In genomic region chr14:39107624-39108023, GRCh38 we compare ENCODE assay signal across 9 cellular contexts. TPM values are rescaled to one million over a fixed set of nuclear protein-coding genes. Genes with fewer than 3 reads are reported as not detected.
DNase-seq lines count a peak whose midpoint lies in the region; ATAC-seq and TF ChIP-seq lines count a peak whose summit lies in the region.
"Had no signal": no experiment of that assay in that cellular context is flagged by ENCODE, and none has a peak within 500 bp of the region (broad histone marks: within the 10 kb centered on the region; RNA-seq: fewer than 3 reads in every experiment).

No MANE protein-coding gene starts in this region.

- BruUV-seq in IMR-90 (replicated peaks; lab: Mats Ljungman, UMichigan) = no TSS peak

- no peaks in the 10 kb centered on the region for H3K9me3 Mint-ChIP-seq in activated naive CD4-positive, alpha-beta T cell treated with anti-CD3 and anti-CD28 coated beads, Interleukin-2, amount 10 ng/mL, durations not matched to agents 7 days and 5 days

- H3K4me3 ChIP-seq in heart right ventricle (no peak overlapping the region), right atrium auricular region (no peak overlapping the region), IMR-90 (ENCODE audit: insufficient read depth, low read depth, low read length) (no peak overlapping the region)

- H3K23ac ChIP-seq in IMR-90 (ENCODE audit: low read depth, low read length) = no peak overlapping the region

- H3K4me1 Mint-ChIP-seq in activated naive CD4-positive, alpha-beta T cell treated with anti-CD3 and anti-CD28 coated beads, Interleukin-2, amount 10 ng/mL, durations not matched to agents 7 days and 5 days = peaks cover 33% of the 10 kb centered on the region

- H3K36me3 ChIP-seq in heart right ventricle = no peaks in the 10 kb centered on the region
- no peaks in the 10 kb centered on the region for H3K36me3 ChIP-seq in right atrium auricular region
- no peaks in the 10 kb centered on the region for H3K36me3 ChIP-seq in IMR-90 (ENCODE audit: control insufficient read depth, insufficient read depth, low read length)

- DNase-seq in heart right ventricle = no peak
- DNase-seq in right atrium auricular region (ENCODE audit: low spot score) = no peak
- DNase-seq in IMR-90 = peak; percentile 55
- peak; percentile 45 to 60 for DNase-seq in SHP77 (lab: John Stamatoyannopoulos, UW)
- peak; percentile 47 for DNase-seq in germinal center (ENCODE audit: low spot score)
- DNase-seq in activated naive CD4-positive, alpha-beta T cell treated with anti-CD3 and anti-CD28 coated beads, Interleukin-2, amount 10 ng/mL, durations not matched to agents 7 days and 5 days = no peak

- H3K4me3 Mint-ChIP-seq in activated naive CD4-positive, alpha-beta T cell treated with anti-CD3 and anti-CD28 coated beads, Interleukin-2, amount 10 ng/mL, durations not matched to agents 7 days and 5 days = no peak overlapping the region
- H3K4me3 Mint-ChIP-seq: activated naive CD8-positive, alpha-beta T cell had no signal

- H3K4me2 ChIP-seq in IMR-90 (ENCODE audit: low read depth, low read length) = no peak overlapping the region

- no peaks in the 10 kb centered on the region for H3K9me1 ChIP-seq in IMR-90 (ENCODE audit: insufficient read depth, low read length)

- H2BK5ac ChIP-seq in IMR-90 (ENCODE audit: low read depth, low read length, poor library complexity, severe bottlenecking) = no peak overlapping the region

- TF ChIP-seq RAD21 in IMR-90 (IDR thresholded peaks at IDR 0.05; ENCODE audit: low read length) = peak; percentile 55

- no peak for ATAC-seq in heart right ventricle
- no peak for ATAC-seq in IMR-90 (ENCODE audit: low read depth)
- no peak for ATAC-seq in HG03521 (IDR thresholded peaks at IDR 0.05; ENCODE audit: unreplicated experiment)
- ATAC-seq in HG03135 (IDR thresholded peaks at IDR 0.05; ENCODE audit: unreplicated experiment) = no peak

- H2BK15ac ChIP-seq in IMR-90 (ENCODE audit: low read depth, low read length) = no peak overlapping the region

- no peak overlapping the region for H2AK5ac ChIP-seq in IMR-90 (ENCODE audit: low read depth, low read length)

- CTCF ChIA-PET in IMR-90 (lab: Yijun Ruan, JAX) = interaction anchor here (1.4 kb wide), 1 partner anchor 10 kb away, joined by 4 read pairs; no protein-coding TSS in a partner anchor
- CTCF ChIA-PET in activated naive CD4-positive, alpha-beta T cell treated with anti-CD3 and anti-CD28 coated beads, Interleukin-2, amount 10 ng/mL, durations not matched to agents 7 days and 5 days (lab: Charles Lee) = interaction anchor here (0.7 kb wide), 1 partner anchor 261 kb away, joined by 4 read pairs; no protein-coding TSS in a partner anchor

- H3K4me1 ChIP-seq in heart right ventricle = peaks cover 2 to 12% (median 10%) of the 10 kb centered on the region in 9 donors
- peaks cover 0 to 14% of the 10 kb centered on the region in 2 donors for H3K4me1 ChIP-seq in right atrium auricular region
- H3K4me1 ChIP-seq in IMR-90 (ENCODE audit: control insufficient read depth, insufficient read depth, low read length) = no peaks in the 10 kb centered on the region

- peak in 7 of 9 donors; percentile 14 to 54 (median 40) for TF ChIP-seq CTCF in heart right ventricle (IDR thresholded peaks at IDR 0.05)
- TF ChIP-seq CTCF in right atrium auricular region (IDR thresholded peaks at IDR 0.05) = peak in 1 of 2 donors; percentile 46
- TF ChIP-seq CTCF in IMR-90 (conservative IDR thresholded peaks at IDR 0.05; ENCODE audit: low read depth, low read length) = peak; percentile 56

- dilution Hi-C loops in IMR-90 (cut with HindIII; ENCODE audit: low sequenced_read_pairs, unreplicated experiment) = no loop called here

- peaks cover 6% of the 10 kb centered on the region for H3K27me3 Mint-ChIP-seq in activated naive CD4-positive, alpha-beta T cell treated with anti-CD3 and anti-CD28 coated beads, Interleukin-2, amount 10 ng/mL, durations not matched to agents 7 days and 5 days
- H3K27me3 Mint-ChIP-seq: activated naive CD8-positive, alpha-beta T cell had no signal

- H3K14ac ChIP-seq in IMR-90 (replicated peaks; ENCODE audit: low read depth, low read length) = no peak overlapping the region

- H4K5ac ChIP-seq in IMR-90 (ENCODE audit: low read depth, low read length) = no peak overlapping the region

- H3K27ac ChIP-seq in heart right ventricle (no peak overlapping the region), right atrium auricular region (no peak overlapping the region), IMR-90 (ENCODE audit: insufficient read depth, low read length) (no peak overlapping the region)

- no peak overlapping the region for H3K9ac ChIP-seq in IMR-90 (ENCODE audit: low read depth, low read length)

- no peak overlapping the region for H3K18ac ChIP-seq in IMR-90 (ENCODE audit: low read depth, low read length)

- POLR2A ChIA-PET in IMR-90 (lab: Charles Lee; ENCODE audit: unreplicated experiment) = interaction anchor here (0.6 kb wide), 1 partner anchor 16 kb away, joined by 3 read pairs; no protein-coding TSS in a partner anchor

- no peak overlapping the region for H2BK120ac ChIP-seq in IMR-90 (ENCODE audit: low read depth, low read length)

- no peak overlapping the region for H2AK9ac ChIP-seq in IMR-90 (replicated peaks; ENCODE audit: low read depth, low read length, poor library complexity)

- no peak overlapping the region for H2AFZ ChIP-seq in IMR-90 (replicated peaks; ENCODE audit: low read length, poor library complexity)

- WGBS in heart right ventricle, 2 donors = 93 to 97% methylated on average over 1 of the region's 1 CpG
- WGBS in IMR-90 (ENCODE audit: extremely low coverage in 2 of 2, insufficient read length in 1 of 2), 2 experiments = no CpG with 5 or more reads among the region's 1 CpG

- no peak overlapping the region for H4K91ac ChIP-seq in IMR-90 (ENCODE audit: insufficient read depth, low read depth, low read length)

- H3K9me3 ChIP-seq in heart right ventricle (no peaks in the 10 kb centered on the region), right atrium auricular region (no peaks in the 10 kb centered on the region), IMR-90 (ENCODE audit: control insufficient read depth, insufficient read depth, low read length) (no peaks in the 10 kb centered on the region)

- no peak for TF ChIP-seq POLR2A in IMR-90 (IDR thresholded peaks at IDR 0.05; ENCODE audit: low read depth, low read length)

- intact Hi-C loops in heart right ventricle (cut with DNase I) (loop anchor here in 5 of 10 donors (5.0 to 10.0 kb wide), 5 partner anchors 67 to 815 kb away; partner anchors contain the start of genes PNN (in 2 of the 5) and TRAPPC6B (in 2 of the 5)), IMR-90 (cut with micrococcal nuclease) (loop anchor here (1.0 to 10.0 kb wide), 3 partner anchors 157 to 324 kb away; no protein-coding TSS in a partner anchor)

- peaks cover 6% of the 10 kb centered on the region for H3K36me3 Mint-ChIP-seq in activated naive CD4-positive, alpha-beta T cell treated with anti-CD3 and anti-CD28 coated beads, Interleukin-2, amount 10 ng/mL, durations not matched to agents 7 days and 5 days
- H3K36me3 Mint-ChIP-seq: activated naive CD8-positive, alpha-beta T cell had no signal

- H3K4ac ChIP-seq in IMR-90 (ENCODE audit: low read depth, low read length) = no peak overlapping the region

- H4K20me1 ChIP-seq in IMR-90 (ENCODE audit: insufficient read depth, low read length) = peaks cover 2% of the 10 kb centered on the region; the same call in 1 of the 2 replicates

- no peaks in the 10 kb centered on the region for H3K27me3 ChIP-seq in heart right ventricle
- H3K27me3 ChIP-seq in right atrium auricular region = no peaks in the 10 kb centered on the region
- no peaks in the 10 kb centered on the region for H3K27me3 ChIP-seq in IMR-90 (ENCODE audit: control insufficient read depth, insufficient read depth, low read length)

- H4K8ac ChIP-seq in IMR-90 (ENCODE audit: low read depth in 2 of 2, low read length in 2 of 2) = no peak overlapping the region

- no peak overlapping the region for H3K27ac Mint-ChIP-seq in activated naive CD4-positive, alpha-beta T cell treated with anti-CD3 and anti-CD28 coated beads, Interleukin-2, amount 10 ng/mL, durations not matched to agents 7 days and 5 days
- H3K27ac Mint-ChIP-seq: activated naive CD8-positive, alpha-beta T cell had no signal

- H3K56ac ChIP-seq in IMR-90 (ENCODE audit: extremely low read depth, insufficient read depth, low read length) = no peak overlapping the region

- no peak overlapping the region for H2BK20ac ChIP-seq in IMR-90 (ENCODE audit: low read depth, low read length)

- in situ Hi-C loops in IMR-90 (cut with MboI; ENCODE audit: low sequenced_read_pairs) = no loop called here

- peaks cover 6 to 15% of the 10 kb centered on the region in 2 experiments for H3K79me1 ChIP-seq in IMR-90 (ENCODE audit: low read depth in 1 of 2, low read length in 2 of 2)

TF ChIP-seq in IMR-90, 13 proteins besides CTCF, POLR2A, EP300 and RAD21:
- TF ChIP-seq CEBPB (IDR thresholded peaks at IDR 0.05; ENCODE audit: low read depth, low read length) = no peak
- TF ChIP-seq SMC3 (IDR thresholded peaks at IDR 0.05; ENCODE audit: low read depth, low read length) = peak; percentile 57; the same call in 1 of the 2 replicates

RNA-seq across cellular contexts. Expression of gene SEC23A, which starts 4.6 kb away (rescaled TPM):
- 100 to 1,000 TPM in 1 of 10 donors, 10 to 100 TPM in 9; 70.0 to 113 (median 82.9) TPM for total RNA-seq in heart right ventricle
- 10 to 100 TPM; 12.1 to 36.6 TPM for polyA plus RNA-seq in heart right ventricle
- total RNA-seq in right atrium auricular region = 100 to 1,000 TPM in 1 of 2 donors, 10 to 100 TPM in 1; 85.1 to 104 TPM
- 417 and 609 TPM in 2 replicates for total RNA-seq in IMR-90 (2012; rRNA removed)
- 131 and 141 TPM in 2 replicates for polyA plus RNA-seq in IMR-90 (2012; rRNA removed)
- polyA plus RNA-seq in IMR-90 (2012; cell fraction: cytosol; rRNA removed) = 74.8 and 158 TPM in 2 replicates
- 29.5 and 104 TPM in 2 replicates for polyA plus RNA-seq in IMR-90 (2012; cell fraction: nucleus; rRNA removed; ENCODE audit: low replicate concordance)

RNA-seq across cellular contexts. Expression of gene GEMIN2, which starts 6.5 kb away (rescaled TPM):
- total RNA-seq in heart right ventricle = 1 to 10 TPM; 5.6 to 9.7 (median 7.9) TPM
- polyA plus RNA-seq in heart right ventricle = 10 to 100 TPM in 1 of 2 donors, 1 to 10 TPM in 1; 6.4 to 13.1 TPM
- 10 to 100 TPM in 1 of 2 donors, 1 to 10 TPM in 1; 5.2 to 12.2 TPM for total RNA-seq in right atrium auricular region
- total RNA-seq in IMR-90 (2012; rRNA removed) = 10.6 and 12.8 TPM in 2 replicates
- 11.2 and 11.9 TPM in 2 replicates for polyA plus RNA-seq in IMR-90 (2012; rRNA removed)
- polyA plus RNA-seq in IMR-90 (2012; cell fraction: cytosol; rRNA removed) = 3.0 and 3.4 TPM in 2 replicates
- 3.1 and 8.4 TPM in 2 replicates for polyA plus RNA-seq in IMR-90 (2012; cell fraction: nucleus; rRNA removed; ENCODE audit: low replicate concordance)

Comparison
In these comparisons a context has a peak if more than half of its experiments do, and no peak if none do; other contexts are left out.
1. DNase-seq: peak in IMR-90 (single experiment), SHP77 (2 of 2) and germinal center (single experiment); none in heart right ventricle (0 of 2), right atrium auricular region (single experiment) and activated naive CD4-positive, alpha-beta T cell treated with anti-CD3 and anti-CD28 coated beads, Interleukin-2, amount 10 ng/mL, durations not matched to agents 7 days and 5 days (single experiment).